Comparison of ENCODE assay signal across 9 cellular contexts in genomic region chr19:3146677-3147100, GRCh38. TPM values are rescaled to one million over a fixed set of nuclear protein-coding genes. Genes with fewer than 3 reads are reported as not detected.
DNase-seq lines count a peak whose midpoint lies in the region; ATAC-seq and TF ChIP-seq lines count a peak whose summit lies in the region.
"Had no signal": no experiment of that assay in that cellular context is flagged by ENCODE, and none has a peak within 500 bp of the region (broad histone marks: within the 10 kb centered on the region; RNA-seq: fewer than 3 reads in every experiment).

No MANE protein-coding gene starts in this region.

- in situ Hi-C loops in GM13977 (cut with MboI; ENCODE audit: low pct_unique_long_range_greater_than_20kb, low sequenced_read_pairs, unreplicated experiment): no loop called here

- no peaks in the 10 kb centered on the region for H3K9me3 ChIP-seq in osteoblast (ENCODE audit: low read depth, low read length)

- 68 to 75% methylated on average over 5 of the region's 5 CpGs for WGBS in lower leg skin, 2 donors

- H3K4me1 Mint-ChIP-seq in central memory CD8-positive, alpha-beta T cell: peaks cover 5% of the 10 kb centered on the region

- no peaks in the 10 kb centered on the region for H3K79me2 ChIP-seq in osteoblast (ENCODE audit: insufficient read depth, low read length)

- DNase-seq in GM13977 (ENCODE audit: low spot score): no peak
- peak; percentile 53 for DNase-seq in activated CD4-positive, CD25-positive, alpha-beta regulatory T cell treated with anti-CD3 and anti-CD28 coated beads, Interleukin-2, amount 50 U/mL, for 16 hours (ENCODE audit: low read depth, low spot score)
- peak; percentile 49 to 72 for DNase-seq in central memory CD8-positive, alpha-beta T cell (ENCODE audit: low spot score in 2 of 2)
- DNase-seq in osteoblast (ENCODE audit: insufficient read length, low spot score, missing footprints): peak; percentile 77
- DNase-seq in anterior cingulate cortex (lab: John Stamatoyannopoulos, UW): no peak
- DNase-seq in AG08396 (ENCODE audit: low spot score): no peak
- no peak for DNase-seq in lower leg skin (ENCODE audit: low spot score in 2 of 2)

- peaks cover 2% of the 10 kb centered on the region for H3K27me3 ChIP-seq in osteoblast (ENCODE audit: insufficient read depth, low read length)

- peak; percentile 87 for TF ChIP-seq CTCF in GM13977 (IDR thresholded peaks at IDR 0.05; ENCODE audit: extremely low read depth, insufficient read depth, missing control alignments)
- peak; percentile 54 for TF ChIP-seq CTCF in osteoblast (IDR thresholded peaks at IDR 0.05; ENCODE audit: extremely low read depth, low read depth, low read length)
- peak in 1 of 3 donors; percentile 22 for TF ChIP-seq CTCF in lower leg skin (IDR thresholded peaks at IDR 0.05)

- intact Hi-C loops in lower leg skin (cut with DNase I; ENCODE audit: low total_unique reads): no loop called here

- no peak overlapping the region for H2AFZ ChIP-seq in osteoblast (ENCODE audit: low read length)

- peak; percentile 36 for ATAC-seq in central memory CD8-positive, alpha-beta T cell (replicated peaks; ENCODE audit: extremely low read depth, poor library complexity, severe bottlenecking)
- ATAC-seq in GM18868 (IDR thresholded peaks at IDR 0.05; ENCODE audit: unreplicated experiment): no peak

- H3K4me3 ChIP-seq in osteoblast (ENCODE audit: insufficient read depth, low read length) (no peak overlapping the region), lower leg skin (ENCODE audit: low read depth, poor library complexity, severe bottlenecking) (no peak overlapping the region)

- H3K4me3 Mint-ChIP-seq in central memory CD8-positive, alpha-beta T cell: no peak overlapping the region

- H3K9me3 Mint-ChIP-seq in central memory CD8-positive, alpha-beta T cell: no peaks in the 10 kb centered on the region

- H4K20me1 ChIP-seq in osteoblast (ENCODE audit: insufficient read depth, low read length): no peaks in the 10 kb centered on the region

- H3K36me3 ChIP-seq in osteoblast (ENCODE audit: insufficient read depth, low read length): no peaks in the 10 kb centered on the region

- no peak overlapping the region for H3K4me2 ChIP-seq in osteoblast (ENCODE audit: insufficient read depth, low read length)

- peak overlapping the region; percentile 25 for H3K27ac Mint-ChIP-seq in central memory CD8-positive, alpha-beta T cell (ENCODE audit: low read depth)

- H3K4me1 ChIP-seq in osteoblast (ENCODE audit: insufficient read depth, low read length): peaks cover 14% of the 10 kb centered on the region

- no peak overlapping the region for H3K27ac ChIP-seq in osteoblast (ENCODE audit: low read depth, low read length)

- H3K27me3 Mint-ChIP-seq in central memory CD8-positive, alpha-beta T cell: no peaks in the 10 kb centered on the region

- no peak for TF ChIP-seq POLR2A in lower leg skin (IDR thresholded peaks at IDR 0.05)

- H3K36me3 Mint-ChIP-seq in central memory CD8-positive, alpha-beta T cell (ENCODE audit: insufficient read depth): peaks cover 2% of the 10 kb centered on the region

RNA-seq across cellular contexts. Expression of gene GNA15, which starts 10.9 kb away (rescaled TPM):
- total RNA-seq in osteoblast: 0.36 TPM in 1 of 2 replicates, not detected in the other
- 100 to 1,000 TPM in 1 of 4 donors, 10 to 100 TPM in 3; 74.3 to 105 (median 84.2) TPM for total RNA-seq in lower leg skin
- total RNA-seq: M059J had no signal

RNA-seq across cellular contexts. Expression of gene S1PR4, which starts 31.9 kb away (rescaled TPM):
- total RNA-seq in osteoblast (not detected in 2 replicates), lower leg skin (1 to 10 TPM in 2 of 4 donors, under 1 TPM in 1, not detected in 1; 0.19 to 3.4 (median 2.2) TPM)
- total RNA-seq: M059J had no signal

RNA-seq across cellular contexts. Expression of gene NCLN, which starts 39.0 kb away (rescaled TPM):
- total RNA-seq in osteoblast: 37.7 and 39.4 TPM in 2 replicates
- 10 to 100 TPM; 28.4 to 40.4 (median 32.5) TPM for total RNA-seq in lower leg skin

RNA-seq across cellular contexts. Expression of gene GNA11, which starts 52.5 kb away (rescaled TPM):
- total RNA-seq in osteoblast (73.7 and 74.2 TPM in 2 replicates), lower leg skin (10 to 100 TPM; 42.5 to 63.8 (median 56.5) TPM)

Comparison
In these comparisons a context has a peak if more than half of its experiments do, and no peak if none do; other contexts are left out.
1. DNase-seq: peak in activated CD4-positive, CD25-positive, alpha-beta regulatory T cell treated with anti-CD3 and anti-CD28 coated beads, Interleukin-2, amount 50 U/mL, for 16 hours (single experiment), central memory CD8-positive, alpha-beta T cell (2 of 2) and osteoblast (single experiment); none in GM13977 (single experiment), anterior cingulate cortex (0 of 58), AG08396 (single experiment) and lower leg skin (0 of 2).
2. RNA of gene GNA15, which starts 10.9 kb away (total RNA-seq): 74.3 to 105 TPM in lower leg skin; 0.36 TPM in osteoblast; every median in the first group is over 10 times any median in the second.